Comparison of ENCODE assay signal across 1 cellular context in the genomic region with DNA sequence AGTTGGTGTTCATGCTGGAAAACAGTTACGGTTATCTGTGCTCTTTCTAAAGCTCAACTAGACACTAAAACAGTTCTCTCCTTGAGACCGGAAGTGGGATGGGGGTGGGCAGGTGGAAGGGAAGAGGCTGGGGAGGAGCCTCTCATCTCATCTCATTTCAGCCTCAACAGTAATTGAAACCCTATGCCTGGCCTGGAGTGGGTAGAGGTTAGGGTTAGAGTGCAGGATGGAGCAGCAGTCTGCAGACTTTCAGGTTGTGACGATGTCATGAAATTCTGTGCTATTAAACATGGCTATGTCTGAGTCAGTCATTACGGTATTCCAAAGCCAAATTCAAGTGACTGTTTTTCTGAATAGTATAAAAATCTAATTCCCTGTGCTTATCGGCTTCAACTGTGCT.
TF ChIP-seq lines count a peak whose summit lies in the region.

No MANE protein-coding gene starts in this region.

TF ChIP-seq in SK-N-SH, 30 proteins besides CTCF, POLR2A, EP300 and RAD21 (continued from another document):
- TF ChIP-seq, protein P1, sequence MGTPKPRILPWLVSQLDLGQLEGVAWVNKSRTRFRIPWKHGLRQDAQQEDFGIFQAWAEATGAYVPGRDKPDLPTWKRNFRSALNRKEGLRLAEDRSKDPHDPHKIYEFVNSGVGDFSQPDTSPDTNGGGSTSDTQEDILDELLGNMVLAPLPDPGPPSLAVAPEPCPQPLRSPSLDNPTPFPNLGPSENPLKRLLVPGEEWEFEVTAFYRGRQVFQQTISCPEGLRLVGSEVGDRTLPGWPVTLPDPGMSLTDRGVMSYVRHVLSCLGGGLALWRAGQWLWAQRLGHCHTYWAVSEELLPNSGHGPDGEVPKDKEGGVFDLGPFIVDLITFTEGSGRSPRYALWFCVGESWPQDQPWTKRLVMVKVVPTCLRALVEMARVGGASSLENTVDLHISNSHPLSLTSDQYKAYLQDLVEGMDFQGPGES (IDR thresholded peaks at IDR 0.05; ENCODE audit: low read depth, low read length), result no peak
- TF ChIP-seq CHD2 (IDR thresholded peaks at IDR 0.05; ENCODE audit: low read length, partially characterized antibody) (no peak), TCF12 (IDR thresholded peaks at IDR 0.05) (no peak), MXI1 (IDR thresholded peaks at IDR 0.05; ENCODE audit: low read depth, low read length) (no peak)
- TF ChIP-seq, protein P2, sequence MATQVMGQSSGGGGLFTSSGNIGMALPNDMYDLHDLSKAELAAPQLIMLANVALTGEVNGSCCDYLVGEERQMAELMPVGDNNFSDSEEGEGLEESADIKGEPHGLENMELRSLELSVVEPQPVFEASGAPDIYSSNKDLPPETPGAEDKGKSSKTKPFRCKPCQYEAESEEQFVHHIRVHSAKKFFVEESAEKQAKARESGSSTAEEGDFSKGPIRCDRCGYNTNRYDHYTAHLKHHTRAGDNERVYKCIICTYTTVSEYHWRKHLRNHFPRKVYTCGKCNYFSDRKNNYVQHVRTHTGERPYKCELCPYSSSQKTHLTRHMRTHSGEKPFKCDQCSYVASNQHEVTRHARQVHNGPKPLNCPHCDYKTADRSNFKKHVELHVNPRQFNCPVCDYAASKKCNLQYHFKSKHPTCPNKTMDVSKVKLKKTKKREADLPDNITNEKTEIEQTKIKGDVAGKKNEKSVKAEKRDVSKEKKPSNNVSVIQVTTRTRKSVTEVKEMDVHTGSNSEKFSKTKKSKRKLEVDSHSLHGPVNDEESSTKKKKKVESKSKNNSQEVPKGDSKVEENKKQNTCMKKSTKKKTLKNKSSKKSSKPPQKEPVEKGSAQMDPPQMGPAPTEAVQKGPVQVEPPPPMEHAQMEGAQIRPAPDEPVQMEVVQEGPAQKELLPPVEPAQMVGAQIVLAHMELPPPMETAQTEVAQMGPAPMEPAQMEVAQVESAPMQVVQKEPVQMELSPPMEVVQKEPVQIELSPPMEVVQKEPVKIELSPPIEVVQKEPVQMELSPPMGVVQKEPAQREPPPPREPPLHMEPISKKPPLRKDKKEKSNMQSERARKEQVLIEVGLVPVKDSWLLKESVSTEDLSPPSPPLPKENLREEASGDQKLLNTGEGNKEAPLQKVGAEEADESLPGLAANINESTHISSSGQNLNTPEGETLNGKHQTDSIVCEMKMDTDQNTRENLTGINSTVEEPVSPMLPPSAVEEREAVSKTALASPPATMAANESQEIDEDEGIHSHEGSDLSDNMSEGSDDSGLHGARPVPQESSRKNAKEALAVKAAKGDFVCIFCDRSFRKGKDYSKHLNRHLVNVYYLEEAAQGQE (IDR thresholded peaks at IDR 0.05; ENCODE audit: low read depth, low read length), result no peak
- TF ChIP-seq, protein P3, sequence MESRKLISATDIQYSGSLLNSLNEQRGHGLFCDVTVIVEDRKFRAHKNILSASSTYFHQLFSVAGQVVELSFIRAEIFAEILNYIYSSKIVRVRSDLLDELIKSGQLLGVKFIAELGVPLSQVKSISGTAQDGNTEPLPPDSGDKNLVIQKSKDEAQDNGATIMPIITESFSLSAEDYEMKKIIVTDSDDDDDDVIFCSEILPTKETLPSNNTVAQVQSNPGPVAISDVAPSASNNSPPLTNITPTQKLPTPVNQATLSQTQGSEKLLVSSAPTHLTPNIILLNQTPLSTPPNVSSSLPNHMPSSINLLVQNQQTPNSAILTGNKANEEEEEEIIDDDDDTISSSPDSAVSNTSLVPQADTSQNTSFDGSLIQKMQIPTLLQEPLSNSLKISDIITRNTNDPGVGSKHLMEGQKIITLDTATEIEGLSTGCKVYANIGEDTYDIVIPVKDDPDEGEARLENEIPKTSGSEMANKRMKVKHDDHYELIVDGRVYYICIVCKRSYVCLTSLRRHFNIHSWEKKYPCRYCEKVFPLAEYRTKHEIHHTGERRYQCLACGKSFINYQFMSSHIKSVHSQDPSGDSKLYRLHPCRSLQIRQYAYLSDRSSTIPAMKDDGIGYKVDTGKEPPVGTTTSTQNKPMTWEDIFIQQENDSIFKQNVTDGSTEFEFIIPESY (IDR thresholded peaks at IDR 0.05; ENCODE audit: borderline replicate concordance, low read depth), result no peak
- TF ChIP-seq, protein P4, sequence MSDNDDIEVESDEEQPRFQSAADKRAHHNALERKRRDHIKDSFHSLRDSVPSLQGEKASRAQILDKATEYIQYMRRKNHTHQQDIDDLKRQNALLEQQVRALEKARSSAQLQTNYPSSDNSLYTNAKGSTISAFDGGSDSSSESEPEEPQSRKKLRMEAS (IDR thresholded peaks at IDR 0.05; ENCODE audit: low read depth), result no peak
